16 cellular contexts compared by ENCODE assay signal in the genomic region with DNA sequence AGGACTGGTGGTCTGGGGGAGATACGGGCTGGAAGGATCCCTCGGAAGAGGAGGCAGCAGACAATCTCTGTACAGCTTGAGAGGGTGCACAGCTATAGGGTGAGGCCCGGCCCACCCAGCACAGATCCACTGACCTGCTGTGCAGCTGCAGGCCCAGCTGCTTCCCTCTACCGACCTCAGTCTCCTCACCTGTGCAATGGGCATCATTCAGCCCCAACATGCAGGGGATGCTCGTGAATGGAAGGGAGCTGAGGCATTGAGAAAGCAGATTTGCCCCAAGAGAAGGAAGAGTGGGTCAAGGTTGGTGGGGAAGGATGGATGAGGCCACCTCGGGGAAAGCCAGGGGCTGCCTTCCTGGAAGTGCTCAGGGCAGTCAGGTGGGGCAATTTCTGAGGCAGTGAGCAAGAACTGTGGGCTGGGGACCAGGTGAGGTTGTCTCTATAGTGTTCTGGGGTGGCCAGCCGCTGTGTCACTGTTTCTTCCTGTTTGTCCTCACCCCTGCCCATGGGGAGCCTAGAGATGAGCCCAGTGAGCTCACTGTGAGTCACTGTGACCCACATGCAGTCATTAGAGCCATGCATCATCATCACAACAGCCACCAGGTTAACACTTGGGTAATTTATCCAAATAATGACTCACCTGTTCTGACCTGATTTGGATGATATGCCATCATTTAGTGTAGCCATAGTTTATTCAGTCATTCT. TPM values are rescaled to one million over a fixed set of nuclear protein-coding genes. Genes with fewer than 3 reads are reported as not detected.
A peak's percentile ranks its signal among the peaks of the same experiment; 100 is the strongest.
DNase-seq lines count a peak whose midpoint lies in the region; ATAC-seq, FAIRE-seq and TF ChIP-seq lines count a peak whose summit lies in the region.
"Had no signal": no experiment of that assay in that cellular context is flagged by ENCODE, and none has a peak within 500 bp of the region (broad histone marks: within the 10 kb centered on the region; RNA-seq: fewer than 3 reads in every experiment).

No MANE protein-coding gene starts in this region.

- ATAC-seq in HG03432 (IDR thresholded peaks at IDR 0.05; ENCODE audit: unreplicated experiment) (no peak), HG03025 (IDR thresholded peaks at IDR 0.05; ENCODE audit: low FRiP score, unreplicated experiment) (no peak), HG03175 (IDR thresholded peaks at IDR 0.05; ENCODE audit: unreplicated experiment) (no peak)

- H3K27me3 Mint-ChIP-seq in MCF 10A (ENCODE audit: insufficient read depth, unreplicated experiment): peaks cover 49% of the 10 kb centered on the region
- H3K27me3 Mint-ChIP-seq: B cell had no signal

- peak overlapping the region in 1 of 2 donors; percentile 32 for H3K27ac ChIP-seq in breast epithelium
- H3K27ac ChIP-seq: esophagus squamous epithelium, right atrium auricular region had no signal

- intact Hi-C loops in MCF 10A (cut with micrococcal nuclease) (no loop called here), breast epithelium (cut with DNase I; ENCODE audit: low total_unique reads) (no loop called here)

- no peak overlapping the region for H3K4me3 Mint-ChIP-seq in MCF 10A (ENCODE audit: unreplicated experiment)
- H3K4me3 Mint-ChIP-seq: B cell had no signal

- no peaks in the 10 kb centered on the region for H3K36me3 Mint-ChIP-seq in MCF 10A (ENCODE audit: insufficient read depth, unreplicated experiment)

- H3K4me3 ChIP-seq in breast epithelium: no peak overlapping the region
- H3K4me3 ChIP-seq: esophagus squamous epithelium, right atrium auricular region had no signal

- FAIRE-seq in urothelium cell line (lab: Jason Lieb, UNC): peak; percentile 84
- FAIRE-seq: TTC549 had no signal

- H3K36me3 ChIP-seq in breast epithelium: no peaks in the 10 kb centered on the region
- H3K36me3 ChIP-seq: esophagus squamous epithelium, right atrium auricular region had no signal

- no TSS peak for BruUV-seq in MCF 10A (replicated peaks; lab: Mats Ljungman, UMichigan)

- DNase-seq in MCF 10A (ENCODE audit: unreplicated experiment) (peak; percentile 53), breast epithelium (ENCODE audit: low spot score in 2 of 2) (no peak), SW480 (ENCODE audit: low spot score) (peak; percentile 86), glomerular visceral epithelial cell (ENCODE audit: extremely low spot score) (peak; percentile 37), urothelium cell line (ENCODE audit: low spot score) (peak; percentile 31)
- DNase-seq: activated gamma-delta T cell treated with Interleukin-2 at 50 U/mL for 16 hours, esophagus squamous epithelium, GF-D8, NCI-H2227 treated with DMSO at 0.1 percent for 48 hours, RPMI8226 had no signal

- H3K4me1 Mint-ChIP-seq in MCF 10A (ENCODE audit: insufficient read depth, unreplicated experiment): no peaks in the 10 kb centered on the region
- H3K4me1 Mint-ChIP-seq: B cell had no signal

- no peak overlapping the region for H3K27ac Mint-ChIP-seq in MCF 10A (ENCODE audit: low read depth, unreplicated experiment)
- H3K27ac Mint-ChIP-seq: B cell had no signal

- H3K27me3 ChIP-seq in breast epithelium: peaks cover 0 to 35% of the 10 kb centered on the region in 2 donors
- H3K27me3 ChIP-seq: esophagus squamous epithelium, right atrium auricular region had no signal

- CTCF ChIA-PET in MCF 10A (lab: Yijun Ruan, JAX): no interaction called here

- TF ChIP-seq POLR2A in breast epithelium (IDR thresholded peaks at IDR 0.05): no peak

- no peaks in the 10 kb centered on the region for H3K4me1 ChIP-seq in breast epithelium
- H3K4me1 ChIP-seq: esophagus squamous epithelium, right atrium auricular region had no signal

- POLR2A ChIA-PET in MCF 10A (lab: Yijun Ruan, JAX): no interaction called here

- no peaks in the 10 kb centered on the region for H3K9me3 ChIP-seq in breast epithelium
- H3K9me3 ChIP-seq: esophagus squamous epithelium, right atrium auricular region had no signal

- H3K9me3 Mint-ChIP-seq in MCF 10A (ENCODE audit: unreplicated experiment): no peaks in the 10 kb centered on the region

- TF ChIP-seq CTCF in MCF 10A (IDR thresholded peaks at IDR 0.05; ENCODE audit: unreplicated experiment): no peak
- TF ChIP-seq CTCF in breast epithelium (IDR thresholded peaks at IDR 0.05): no peak

RNA-seq across cellular contexts. Expression of a gene that starts 22.2 kb away (rescaled TPM):
- not detected in 2 replicates for total RNA-seq in MCF 10A (2022)
- not detected for total RNA-seq in breast epithelium
- total RNA-seq: B cell, esophagus squamous epithelium, right atrium auricular region had no signal

Comparison
In these comparisons a context has a peak if more than half of its experiments do, and no peak if none do; other contexts are left out.
1. DNase-seq: peak in MCF 10A (single experiment), SW480 (single experiment), glomerular visceral epithelial cell (single experiment) and urothelium cell line (single experiment); none in breast epithelium (0 of 2).